In the genomic region with DNA sequence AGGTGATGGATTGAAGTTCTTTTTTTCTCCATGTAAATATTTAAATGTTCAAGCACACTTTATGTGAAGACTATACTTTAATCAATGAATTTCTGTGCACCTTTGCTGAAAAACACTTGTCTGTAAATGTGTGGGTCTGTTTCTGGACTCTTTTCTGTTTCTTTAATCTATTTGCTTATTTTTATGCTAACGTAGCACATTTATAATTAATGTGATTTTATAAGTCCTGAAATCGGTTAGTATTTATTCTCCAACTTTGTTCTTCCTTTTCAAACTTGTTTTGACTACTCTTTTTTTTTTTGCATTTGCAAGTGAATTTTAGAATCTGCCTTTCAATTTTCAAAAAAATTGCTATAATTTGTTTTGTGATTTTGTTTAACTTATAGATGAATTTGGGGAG, we compare ENCODE assay signal across 21 cellular contexts.
A peak's percentile ranks its signal among the peaks of the same experiment; 100 is the strongest.
DNase-seq lines count a peak whose midpoint lies in the region; ATAC-seq, FAIRE-seq and TF ChIP-seq lines count a peak whose summit lies in the region.
"Had no signal": no experiment of that assay in that cellular context is flagged by ENCODE, and none has a peak within 500 bp of the region (broad histone marks: within the 10 kb centered on the region; RNA-seq: fewer than 3 reads in every experiment).

No MANE protein-coding gene starts in this region.

- H3K27me3 ChIP-seq in HepG2 (ENCODE audit: control insufficient read depth in 1 of 2, insufficient read depth in 2 of 2, low read length in 2 of 2) (no peaks in the 10 kb centered on the region), right lobe of liver (no peaks in the 10 kb centered on the region), SJCRH30 (no peaks in the 10 kb centered on the region)
- H3K27me3 ChIP-seq: BE2C; BLaER1 treated with 17β-estradiol and CSF1 and Interleukin-3, amounts not matched to agents 10 nM and 100 nM had no signal

- POLR2A ChIA-PET in HepG2 (lab: Yijun Ruan, JAX): no interaction called here

- H3K4me3 ChIP-seq in HepG2 (replicated peaks in 1 of 3; ENCODE audit: insufficient read depth in 1 of 3, low read depth in 2 of 3, low read length in 3 of 3) (no peak overlapping the region), right lobe of liver (no peak overlapping the region), SJCRH30 (no peak overlapping the region)
- H3K4me3 ChIP-seq: BLaER1 treated with 17β-estradiol and CSF1 and Interleukin-3, amounts not matched to agents 10 nM and 100 nM; GM23248 had no signal

- WGBS in HepG2 (ENCODE audit: low lambda C conversion rate): 1% methylated on average over 2 of the region's 2 CpGs
- 33% methylated on average over 2 of the region's 2 CpGs for WGBS in right lobe of liver (ENCODE audit: insufficient coverage, low coverage, low lambda C conversion rate, missing lambda C conversion rate)

- in situ Hi-C loops in HepG2 (cut with HindIII; ENCODE audit: extremely low pct_ligation_motif_present, low pct_unique_long_range_greater_than_20kb): no loop called here

- H3K4me2 ChIP-seq in HepG2 (ENCODE audit: low read depth, low read length): no peak overlapping the region
- H3K4me2 ChIP-seq: BLaER1 treated with 17β-estradiol and CSF1 and Interleukin-3, amounts not matched to agents 10 nM and 100 nM had no signal

- H3K79me2 ChIP-seq in HepG2 (ENCODE audit: insufficient read depth, low read length): no peaks in the 10 kb centered on the region

- intact Hi-C loops in HepG2 (cut with micrococcal nuclease; ENCODE audit: unreplicated experiment): no loop called here
- intact Hi-C loops in right lobe of liver (cut with DNase I): no loop called here

- H3K36me3 ChIP-seq in HepG2 (replicated peaks in 1 of 2; ENCODE audit: control insufficient read depth in 1 of 2, insufficient read depth in 2 of 2, low read length in 2 of 2) (no peaks in the 10 kb centered on the region), right lobe of liver (no peaks in the 10 kb centered on the region), SJCRH30 (no peaks in the 10 kb centered on the region)
- H3K36me3 ChIP-seq: BE2C; BLaER1 treated with 17β-estradiol and CSF1 and Interleukin-3, amounts not matched to agents 10 nM and 100 nM had no signal

- DNase-seq in HepG2 (ENCODE audit: low spot score): no peak
- DNase-seq in right lobe of liver: no peak
- no peak for DNase-seq in SJCRH30
- DNase-seq: ACHN; AML-193; BE2C; CD4-positive, alpha-beta T cell; CD8-positive, alpha-beta memory T cell; DMS53; DMS79 treated with DMSO at 0.1 percent for 48 hours; GM23248; H7; HCEC 1CT had no signal

- CTCF ChIA-PET in HepG2 (lab: Yijun Ruan, JAX; ENCODE audit: low intra/inter-chr PET ratio, low total read pairs): no interaction called here

- no peaks in the 10 kb centered on the region for H3K4me1 ChIP-seq in HepG2 (ENCODE audit: insufficient read depth, low read length)
- no peaks in the 10 kb centered on the region for H3K4me1 ChIP-seq in right lobe of liver
- H3K4me1 ChIP-seq in SJCRH30: no peaks in the 10 kb centered on the region
- H3K4me1 ChIP-seq: BE2C; BLaER1 treated with 17β-estradiol and CSF1 and Interleukin-3, amounts not matched to agents 10 nM and 100 nM had no signal

- no peak overlapping the region for H2AFZ ChIP-seq in HepG2 (ENCODE audit: low read length)
- H2AFZ ChIP-seq: GM23248 had no signal

- H3K27ac ChIP-seq in HepG2 (ENCODE audit: extremely low read length, insufficient read depth, low read length): no peak overlapping the region
- no peak overlapping the region for H3K27ac ChIP-seq in right lobe of liver
- H3K27ac ChIP-seq in SJCRH30: no peak overlapping the region
- H3K27ac ChIP-seq: 22Rv1; BLaER1 treated with 17β-estradiol and CSF1 and Interleukin-3, amounts not matched to agents 10 nM and 100 nM; GM23248 had no signal

- BruUV-seq in HepG2 (replicated peaks; lab: Mats Ljungman, UMichigan): no TSS peak

- TF ChIP-seq RAD21 in HepG2 (CRISPR knock-in tag; IDR thresholded peaks at IDR 0.05): no peak

- no peaks in the 10 kb centered on the region for H4K20me1 ChIP-seq in HepG2 (ENCODE audit: insufficient read depth, low read length)
- H4K20me1 ChIP-seq: BLaER1 treated with 17β-estradiol and CSF1 and Interleukin-3, amounts not matched to agents 10 nM and 100 nM had no signal

- no peak for FAIRE-seq in HepG2 (lab: Jason Lieb, UNC)
- peak; percentile 10 for FAIRE-seq in colon (lab: Jason Lieb, UNC)
- peak; percentile 41 for FAIRE-seq in islet of Langerhans (lab: Jason Lieb, UNC)
- FAIRE-seq: D721Med, GM12892, H1 had no signal

- TF ChIP-seq CTCF in HepG2 (CRISPR knock-in tag; IDR thresholded peaks at IDR 0.05): no peak
- no peak for TF ChIP-seq CTCF in right lobe of liver (IDR thresholded peaks at IDR 0.05)

- TF ChIP-seq EP300 in HepG2 (IDR thresholded peaks at IDR 0.05; ENCODE audit: low read depth in 2 of 2, low read length in 2 of 2) (no peak), HepG2 (CRISPR knock-in tag; IDR thresholded peaks at IDR 0.05; ENCODE audit: borderline replicate concordance) (no peak)

- no peak overlapping the region for H3K9ac ChIP-seq in HepG2 (ENCODE audit: insufficient read depth, low read depth, low read length)
- H3K9ac ChIP-seq: BLaER1 treated with 17β-estradiol and CSF1 and Interleukin-3, amounts not matched to agents 10 nM and 100 nM; GM23248 had no signal

- TF ChIP-seq POLR2A in HepG2 (IDR thresholded peaks at IDR 0.05; ENCODE audit: insufficient read depth in 1 of 2, low read depth in 2 of 2, low read length in 2 of 2) (no peak), right lobe of liver (IDR thresholded peaks at IDR 0.05) (no peak)

- H3K9me3 ChIP-seq in HepG2 (ENCODE audit: low read length) (no peaks in the 10 kb centered on the region), right lobe of liver (no peaks in the 10 kb centered on the region), SJCRH30 (replicated peaks) (no peaks in the 10 kb centered on the region)
- H3K9me3 ChIP-seq: BE2C; BLaER1 treated with 17β-estradiol and CSF1 and Interleukin-3, amounts not matched to agents 10 nM and 100 nM had no signal

- no peak for ATAC-seq in HepG2
- ATAC-seq in right lobe of liver: no peak
- no peak for ATAC-seq in GM21367 (IDR thresholded peaks at IDR 0.05; ENCODE audit: unreplicated experiment)

TF ChIP-seq in HepG2, 621 proteins besides CTCF, POLR2A, EP300 and RAD21:
- TF ChIP-seq MAFF (IDR thresholded peaks at IDR 0.05; ENCODE audit: low read depth, low read length) (peak; percentile 41; the same call in 1 of the 2 replicates), ATF2 (CRISPR knock-in tag; IDR thresholded peaks at IDR 0.05) (no peak), MAFK (conservative IDR thresholded peaks at IDR 0.05 in 1 of 2, IDR thresholded peaks at IDR 0.05 in 1 of 2; ENCODE audit: low read length in 2 of 2) (peak in 1 of 2 experiments; percentile 70; a peak in 3 of 4 replicates), ZNF816 (CRISPR knock-in tag; IDR thresholded peaks at IDR 0.05; ENCODE audit: borderline replicate concordance) (no peak), ZNF879 (CRISPR knock-in tag; IDR thresholded peaks at IDR 0.05) (no peak)
